ENCODE assay signal across 14 cellular contexts in genomic region chr7:74182453-74183090, GRCh38. TPM values are rescaled to one million over a fixed set of nuclear protein-coding genes. Genes with fewer than 3 reads are reported as not detected.
DNase-seq lines count a peak whose midpoint lies in the region; ATAC-seq, FAIRE-seq and TF ChIP-seq lines count a peak whose summit lies in the region.
"Had no signal": no experiment of that assay in that cellular context is flagged by ENCODE, and none has a peak within 500 bp of the region (broad histone marks: within the 10 kb centered on the region; RNA-seq: fewer than 3 reads in every experiment).

No MANE protein-coding gene starts in this region.

- H3K27me3 ChIP-seq in GM23338 (ENCODE audit: insufficient read depth), result no peaks in the 10 kb centered on the region
- H3K27me3 ChIP-seq in astrocyte (ENCODE audit: insufficient read depth, low read length), result no peaks in the 10 kb centered on the region

- H2AFZ ChIP-seq in GM23338 (no peak overlapping the region), astrocyte (ENCODE audit: low read depth, low read length) (no peak overlapping the region)

- H3K4me2 ChIP-seq in A549 (no peak overlapping the region), GM23338 (no peak overlapping the region), astrocyte (ENCODE audit: low read length) (peak overlapping the region; percentile 10)

- H3K4me3 ChIP-seq in A549 (no peak overlapping the region), GM23338 (no peak overlapping the region), astrocyte (ENCODE audit: insufficient read depth, low read depth, low read length) (no peak overlapping the region), mesodermal cell (ENCODE audit: extremely low read depth, insufficient read depth, low read length, poor library complexity, severe bottlenecking) (no peak overlapping the region)

- no peak for TF ChIP-seq EP300 in A549 (IDR thresholded peaks at IDR 0.05)

- no peak for DNase-seq in A549 (ENCODE audit: low read depth in 1 of 2, low spot score in 1 of 2)
- DNase-seq in GM23338 (ENCODE audit: low spot score), result no peak
- DNase-seq in astrocyte (ENCODE audit: low read depth), result no peak
- no peak for DNase-seq in dermis blood vessel endothelial cell
- no peak for DNase-seq in GM13977 (ENCODE audit: low spot score)
- DNase-seq in hepatic stellate cell (ENCODE audit: low spot score), result no peak
- DNase-seq: activated CD4-positive, CD25-positive, alpha-beta regulatory T cell treated with anti-CD3 and anti-CD28 coated beads, Interleukin-2, amount 50 U/mL, for 72 hours; foreskin melanocyte; H7; NCI-H187 treated with DMSO at 0.1 percent for 48 hours had no signal

- H3K9me2 ChIP-seq in GM23338 (ENCODE audit: insufficient read depth), result no peaks in the 10 kb centered on the region

- H3K79me2 ChIP-seq in GM23338 (replicated peaks; ENCODE audit: insufficient read depth), result peaks cover 100% of the 10 kb centered on the region
- peaks cover 100% of the 10 kb centered on the region for H3K79me2 ChIP-seq in astrocyte (ENCODE audit: insufficient read depth, low read length)

- FAIRE-seq in A549 (lab: Jason Lieb, UNC), result no peak
- no peak for FAIRE-seq in astrocyte (lab: Jason Lieb, UNC)
- FAIRE-seq: bronchial epithelial cell had no signal

- TF ChIP-seq CTCF in A549 (IDR thresholded peaks at IDR 0.05), result no peak
- TF ChIP-seq CTCF in GM23338 (conservative IDR thresholded peaks at IDR 0.05; ENCODE audit: low read depth in 2 of 2), result no peak
- no peak for TF ChIP-seq CTCF in astrocyte (IDR thresholded peaks at IDR 0.05; ENCODE audit: insufficient read depth, low read depth, low read length)
- no peak for TF ChIP-seq CTCF in GM13977 (IDR thresholded peaks at IDR 0.05; ENCODE audit: extremely low read depth, insufficient read depth, missing control alignments)

- CTCF ChIA-PET in A549 (lab: Yijun Ruan, JAX), result interaction anchor here (0.8 to 2.8 kb wide), 5 partner anchors 11 to 115 kb away, joined by 3 to 19 read pairs (median 9); no protein-coding TSS in a partner anchor

- H3K36me3 ChIP-seq in GM23338 (ENCODE audit: insufficient read depth) (peaks cover 3% of the 10 kb centered on the region; the same call in 1 of the 2 replicates), astrocyte (ENCODE audit: insufficient read depth, low read length) (peaks cover 7% of the 10 kb centered on the region), mesodermal cell (ENCODE audit: control insufficient read depth, insufficient read depth, low read length) (peaks cover 92% of the 10 kb centered on the region)

- H3K4me1 Mint-ChIP-seq in GM23338 (peaks cover 46% of the 10 kb centered on the region), astrocyte (ENCODE audit: low read depth, unreplicated experiment) (peaks cover 41% of the 10 kb centered on the region)

- in situ Hi-C loops in GM13977 (cut with MboI; ENCODE audit: low pct_unique_long_range_greater_than_20kb, low sequenced_read_pairs, unreplicated experiment), result loop anchor here (25.0 kb wide), 1 partner anchor 95 kb away; the partner anchor contains the start of gene LIMK1

- H3K27ac Mint-ChIP-seq in GM23338 (peak overlapping the region; percentile 0), astrocyte (ENCODE audit: unreplicated experiment) (no peak overlapping the region)

- ATAC-seq in A549, result peak; percentile 13 to 23; a peak in 4 of 6 replicates
- no peak for ATAC-seq in GM23338
- no peak for ATAC-seq in GM18502 (IDR thresholded peaks at IDR 0.05; ENCODE audit: poor library complexity, unreplicated experiment)

- H3K27ac ChIP-seq in A549 (no peak overlapping the region), GM23338 (ENCODE audit: low read depth) (peak overlapping the region; percentile 51), astrocyte (ENCODE audit: low read depth, low read length) (no peak overlapping the region), mesodermal cell (ENCODE audit: low read depth, low read length, severe bottlenecking) (peak overlapping the region; percentile 25)
- H3K27ac ChIP-seq: HL-60 had no signal

- 88% methylated on average over 6 of the region's 6 CpGs for WGBS in A549 (ENCODE audit: missing lambda C conversion rate)
- WGBS in mesodermal cell (ENCODE audit: insufficient coverage in 2 of 2), 2 experiments, result 94 to 96% methylated on average over 2 of the region's 6 CpGs

- no peak overlapping the region for H3K9ac ChIP-seq in astrocyte (ENCODE audit: low read length)

- TF ChIP-seq RAD21 in A549 (conservative IDR thresholded peaks at IDR 0.05 in 1 of 2, IDR thresholded peaks at IDR 0.05 in 1 of 2), result no peak

- no peaks in the 10 kb centered on the region for H3K27me3 Mint-ChIP-seq in GM23338 (ENCODE audit: insufficient read depth, low read depth, poor library complexity)
- no peaks in the 10 kb centered on the region for H3K27me3 Mint-ChIP-seq in astrocyte (ENCODE audit: low read depth, unreplicated experiment)

- H3K4me1 ChIP-seq in A549 (peaks cover 33% of the 10 kb centered on the region), GM23338 (ENCODE audit: insufficient read depth) (peaks cover 38% of the 10 kb centered on the region), astrocyte (ENCODE audit: insufficient read depth, low read length) (peaks cover 28% of the 10 kb centered on the region), mesodermal cell (ENCODE audit: control insufficient read depth, insufficient read depth, low read length, poor library complexity, severe bottlenecking) (peaks cover 34% of the 10 kb centered on the region)

- no peaks in the 10 kb centered on the region for H3K9me3 ChIP-seq in A549
- no peaks in the 10 kb centered on the region for H3K9me3 ChIP-seq in astrocyte (ENCODE audit: insufficient read depth, low read depth, low read length)
- no peaks in the 10 kb centered on the region for H3K9me3 ChIP-seq in mesodermal cell (ENCODE audit: control insufficient read depth, low read length)

- H3K36me3 Mint-ChIP-seq in GM23338 (ENCODE audit: low read depth), result peaks cover 39% of the 10 kb centered on the region
- peaks cover 25% of the 10 kb centered on the region for H3K36me3 Mint-ChIP-seq in astrocyte (ENCODE audit: low read depth, unreplicated experiment)

- TF ChIP-seq POLR2A in A549 (IDR thresholded peaks at IDR 0.05; ENCODE audit: low read length), result no peak

- H3F3A ChIP-seq in GM23338 (replicated peaks; ENCODE audit: low read depth), result peaks cover 27% of the 10 kb centered on the region

- POLR2A ChIA-PET in A549 (lab: Yijun Ruan, JAX), result no interaction called here

- H4K20me1 ChIP-seq in GM23338 (replicated peaks; ENCODE audit: insufficient read depth) (peaks cover 94% of the 10 kb centered on the region), astrocyte (ENCODE audit: insufficient read depth, low read length) (peaks cover 100% of the 10 kb centered on the region)

- H3K9me3 Mint-ChIP-seq in GM23338 (no peaks in the 10 kb centered on the region; the same call in 2 of the 3 replicates), astrocyte (ENCODE audit: unreplicated experiment) (no peaks in the 10 kb centered on the region)

- H3K4me3 Mint-ChIP-seq in GM23338 (no peak overlapping the region), astrocyte (ENCODE audit: unreplicated experiment) (peak overlapping the region; percentile 30)

TF ChIP-seq in A549, 52 proteins besides CTCF, POLR2A, EP300 and RAD21:
- no peak for TF ChIP-seq SMC3 (IDR thresholded peaks at IDR 0.05)
- peak in 1 of 2 experiments; percentile 68; a peak in 2 of 4 replicates for TF ChIP-seq CEBPB (IDR thresholded peaks at IDR 0.05)
- TF ChIP-seq HOXB13 (CRISPR knock-in tag; IDR thresholded peaks at IDR 0.05; ENCODE audit: low read depth), result no peak
TF ChIP-seq in A549: peak in this region for 1.

TF ChIP-seq in GM23338, 12 proteins besides CTCF, POLR2A, EP300 and RAD21 (continues in another document):
- TF ChIP-seq EZH2 (IDR thresholded peaks at IDR 0.05; ENCODE audit: low read depth, unreplicated experiment), result no peak
- TF ChIP-seq JUNB (IDR thresholded peaks at IDR 0.05; ENCODE audit: unreplicated experiment), result no peak
- no peak for TF ChIP-seq CREB1 (CRISPR knock-in tag; IDR thresholded peaks at IDR 0.05; ENCODE audit: low read depth)
- no peak for TF ChIP-seq STAT1 (IDR thresholded peaks at IDR 0.05; ENCODE audit: unreplicated experiment)
- no peak for TF ChIP-seq ZNF331 (CRISPR knock-in tag; IDR thresholded peaks at IDR 0.05; ENCODE audit: low read depth)
- TF ChIP-seq POLR2AphosphoS5 (IDR thresholded peaks at IDR 0.05; ENCODE audit: low read depth), result no peak
- no peak for TF ChIP-seq EZH2phosphoT487 (IDR thresholded peaks at IDR 0.05; ENCODE audit: unreplicated experiment)

RNA-seq across cellular contexts. Expression of gene EIF4H, which starts 8.4 kb away (rescaled TPM):
- 300 and 364 TPM in 2 replicates for polyA plus RNA-seq in A549 (2011; rRNA removed)
- 289 and 308 TPM in 2 replicates for polyA plus RNA-seq in A549 (2012; cell fraction: cytosol; rRNA removed)
- 226 and 322 TPM in 2 replicates for polyA plus RNA-seq in A549 (2012; cell fraction: nucleus; rRNA removed)
- polyA plus RNA-seq in A549 (2017; fragmentation: RNase III; extraction: RNeasy Plus Mini Kit Qiagen cat#74134 plus additional on column Dnase treatment), result 343 to 377 TPM (median 361 TPM) in 3 replicates
- polyA minus RNA-seq in A549 (2011; rRNA and poly(A)+ RNA removed), result 229 and 243 TPM in 2 replicates
- 298 and 309 TPM in 2 replicates for total RNA-seq in GM23338 (2014; rRNA removed; shearing (Covaris generic))
- polyA plus RNA-seq in GM23338 (2016; fragmentation: Nextera tagmentation; extraction: Ambion mirVana), result 183 and 197 TPM in 2 replicates
- total RNA-seq in astrocyte, result 323 and 361 TPM in 2 replicates
- 303 TPM for polyA plus RNA-seq in mesodermal cell (2013, experiment 1 of 2)
- polyA plus RNA-seq in mesodermal cell (2013, experiment 2 of 2), result 289 TPM
- total RNA-seq in dermis blood vessel endothelial cell, result 305 and 481 TPM in 2 replicates

RNA-seq across cellular contexts. Expression of gene LAT2, which starts 27.2 kb away (rescaled TPM):
- polyA plus RNA-seq in A549 (2011; rRNA removed), result 2.9 and 3.0 TPM in 2 replicates
- 1.3 and 1.7 TPM in 2 replicates for polyA plus RNA-seq in A549 (2012; cell fraction: cytosol; rRNA removed)
- polyA plus RNA-seq in A549 (2012; cell fraction: nucleus; rRNA removed), result 3.1 and 3.8 TPM in 2 replicates
- 0.83 to 1.0 TPM (median 0.97 TPM) in 3 replicates for polyA plus RNA-seq in A549 (2017; fragmentation: RNase III; extraction: RNeasy Plus Mini Kit Qiagen cat#74134 plus additional on column Dnase treatment)
- 2.7 and 4.2 TPM in 2 replicates for polyA minus RNA-seq in A549 (2011; rRNA and poly(A)+ RNA removed)
- total RNA-seq in GM23338 (2014; rRNA removed; shearing (Covaris generic)), result 0.08 TPM in 1 of 2 replicates, not detected in the other
- 0.94 and 1.5 TPM in 2 replicates for polyA plus RNA-seq in GM23338 (2016; fragmentation: Nextera tagmentation; extraction: Ambion mirVana)
- total RNA-seq in astrocyte, result 1.5 and 2.0 TPM in 2 replicates
- polyA plus RNA-seq in mesodermal cell (2013, experiment 1 of 2), result 0.37 TPM
- polyA plus RNA-seq in mesodermal cell (2013, experiment 2 of 2), result 0.15 TPM
- 1.2 and 1.9 TPM in 2 replicates for total RNA-seq in dermis blood vessel endothelial cell

Comparison
In these comparisons a context has a peak if more than half of its experiments do, and no peak if none do; other contexts are left out.
1. ATAC-seq: peak in A549 (2 of 2); none in GM23338 (single experiment) and GM18502 (single experiment).
2. H3K27ac ChIP-seq: peak in GM23338 (single experiment) and mesodermal cell (single experiment); none in A549 (0 of 2) and astrocyte (single experiment).